In genomic region chr9:103894184-103894583, GRCh38 we compare ENCODE assay signal across 10 cellular contexts.
"Had no signal": no experiment of that assay in that cellular context is flagged by ENCODE, and none has a peak within 500 bp of the region (broad histone marks: within the 10 kb centered on the region; RNA-seq: fewer than 3 reads in every experiment).

No MANE protein-coding gene starts in this region.

- H3K4me3 ChIP-seq: GM23338, HAP-1 had no signal

- H3K36me3 ChIP-seq: HAP-1 had no signal

- H3K9me3 ChIP-seq: HAP-1 had no signal

- H3K4me1 ChIP-seq: HAP-1 had no signal

- H3K27ac ChIP-seq: HL-60, KMS-11 had no signal

- DNase-seq: H7, HFFc6, KBM-7 had no signal

- ATAC-seq: GM23338, HCT116, HepG2 had no signal

- FAIRE-seq: H1, HepG2 had no signal
